24 cellular contexts compared by ENCODE assay signal in the genomic region with DNA sequence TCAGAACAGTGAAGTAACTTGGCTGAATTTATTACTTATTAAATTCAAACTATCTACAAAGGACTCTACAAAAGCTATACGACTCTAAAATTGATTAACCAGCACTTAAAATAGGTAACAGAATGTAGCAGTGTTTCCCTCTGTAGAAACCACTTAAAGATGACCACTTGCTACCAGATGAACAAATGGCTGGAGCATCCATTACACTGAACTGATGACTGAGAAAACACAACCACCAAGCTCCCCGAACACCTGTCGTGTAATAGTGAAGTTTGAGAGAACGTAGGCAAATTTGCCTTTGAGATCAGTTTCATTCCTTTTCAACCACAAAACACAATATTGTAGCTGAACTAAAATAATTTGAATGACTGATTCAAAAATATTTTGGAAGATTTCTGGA.
DNase-seq lines count a peak whose midpoint lies in the region; ATAC-seq lines count a peak whose summit lies in the region.
"Had no signal": no experiment of that assay in that cellular context is flagged by ENCODE, and none has a peak within 500 bp of the region (broad histone marks: within the 10 kb centered on the region; RNA-seq: fewer than 3 reads in every experiment).

No MANE protein-coding gene starts in this region.

- peak; percentile 57 for ATAC-seq in GM21381 (IDR thresholded peaks at IDR 0.05; ENCODE audit: unreplicated experiment)
- ATAC-seq: gastrocnemius medialis; lower lobe of right lung; natural killer cell treated with Interleukin-12 subunit alpha and Interleukin-12 subunit beta and Interleukin-15 and Interleukin-18, amount 100 ng/mL, for 72 hours had no signal

- peak; percentile 28 for DNase-seq in DMS53 (lab: John Stamatoyannopoulos, UW)
- DNase-seq in DMS53 treated with DMSO at 0.1 percent for 48 hours (lab: John Stamatoyannopoulos, UW; ENCODE audit: unreplicated experiment) = no peak
- peak; percentile 48 for DNase-seq in NCI-H1092 (lab: John Stamatoyannopoulos, UW)
- peak; percentile 67 for DNase-seq in myocyte (ENCODE audit: low read depth)
- DNase-seq in NK-92 (lab: John Stamatoyannopoulos, UW; ENCODE audit: unreplicated experiment) = no peak
- no peak for DNase-seq in NCI-H2227 treated with DMSO at 0.1 percent for 48 hours (lab: John Stamatoyannopoulos, UW)
- DNase-seq in SW 1271 (lab: John Stamatoyannopoulos, UW) = no peak
- DNase-seq: activated CD4-positive, alpha-beta T cell treated with anti-CD3 and anti-CD28 coated beads for 48 hours; activated CD8-positive, alpha-beta memory T cell treated with anti-CD3 and anti-CD28 coated beads for 24 hours; activated effector memory CD4-positive, alpha-beta T cell treated with anti-CD3 and anti-CD28 coated beads, Interleukin-2, amount 50 U/mL, for 16 hours; activated naive CD8-positive, alpha-beta T cell treated with anti-CD3 and anti-CD28 coated beads, Interleukin-2, amount 10 ng/mL, durations not matched to agents 7 days and 5 days; aorta; gastrocnemius medialis; kidney glomerular epithelial cell; lower lobe of right lung; NCI-H1694; NCI-H2171 treated with DMSO at 0.1 percent for 48 hours; NCI-H774; stimulated activated CD4-positive, alpha-beta T cell treated with anti-CD3 and anti-CD28 coated beads, Interleukin-15, amount 100 ng/mL, for 24 hours; stimulated activated CD4-positive, alpha-beta T cell treated with anti-CD3 and anti-CD28 coated beads, Interleukin-4, amount 100 ng/mL, for 4 hours; trophoblast cell; WERI-Rb-1 had no signal

Comparison
In these comparisons a context has a peak if more than half of its experiments do, and no peak if none do; other contexts are left out.
1. DNase-seq: peak in DMS53 (single experiment), NCI-H1092 (single experiment) and myocyte (single experiment); none in DMS53 treated with DMSO at 0.1 percent for 48 hours (single experiment), NK-92 (single experiment), NCI-H2227 treated with DMSO at 0.1 percent for 48 hours (single experiment) and SW 1271 (0 of 2).